In genomic region chr18:2368102-2368501, GRCh38 we compare ENCODE assay signal across 34 cellular contexts.
"Had no signal": no experiment of that assay in that cellular context is flagged by ENCODE, and none has a peak within 500 bp of the region (broad histone marks: within the 10 kb centered on the region; RNA-seq: fewer than 3 reads in every experiment).

No MANE protein-coding gene starts in this region.

- DNase-seq: Karpas-422, Kasumi-1, MG63, MM.1S, MV-4-11, NCI-H1048, NCI-H1092, NCI-H1092 treated with DMSO at 0.1 percent for 48 hours, NCI-H1105, NCI-H1105 treated with DMSO at 0.1 percent for 48 hours, NCI-H1417, NCI-H1417 treated with DMSO at 0.1 percent for 48 hours, NCI-H1436, NCI-H1436 treated with DMSO at 0.1 percent for 48 hours, NCI-H146, NCI-H1694, NCI-H1694 treated with DMSO at 0.1 percent for 48 hours, NCI-H187, NCI-H187 treated with DMSO at 0.1 percent for 48 hours, NCI-H1930, NCI-H2029, NCI-H2029 treated with DMSO at 0.1 percent for 48 hours, NCI-H2081, NCI-H2081 treated with DMSO at 0.1 percent for 48 hours, NCI-H2107, NCI-H2171, NCI-H2171 treated with DMSO at 0.1 percent for 48 hours, NCI-H2227 treated with DMSO at 0.1 percent for 48 hours, NCI-H226, NCI-H345, NCI-H446, NCI-H446 treated with DMSO at 0.1 percent for 48 hours, NCI-H510A had no signal

- H3K36me3 ChIP-seq: MG63 had no signal

- H3K4me2 ChIP-seq: KMS-11 had no signal

- H3K9me3 ChIP-seq: MG63 had no signal

- H3K27ac ChIP-seq: KMS-11 had no signal

- H3K4me3 ChIP-seq: MG63 had no signal
